In the genomic region with DNA sequence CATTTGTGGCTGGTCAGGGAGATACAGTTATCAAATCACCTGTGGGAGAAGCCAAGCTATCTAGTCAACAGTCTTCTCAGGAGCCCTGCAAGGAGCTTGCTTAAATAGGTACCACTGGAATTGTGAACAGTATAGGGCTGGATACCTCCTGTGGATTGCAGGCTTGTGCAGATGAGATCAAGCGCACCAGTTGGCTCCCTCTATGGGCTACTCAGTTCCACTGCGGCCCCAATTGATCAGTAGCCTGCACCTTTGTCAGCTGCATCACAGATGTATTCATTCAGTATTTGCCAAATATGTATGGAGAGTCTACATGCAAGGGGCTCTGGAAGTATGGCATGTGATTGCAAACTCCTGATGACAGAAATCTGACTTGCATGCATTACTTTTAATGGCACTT, we compare ENCODE assay signal across 8 cellular contexts. TPM values are rescaled to one million over a fixed set of nuclear protein-coding genes. Genes with fewer than 3 reads are reported as not detected.
DNase-seq lines count a peak whose midpoint lies in the region; ATAC-seq lines count a peak whose summit lies in the region.

No MANE protein-coding gene starts in this region.

- H3K14ac ChIP-seq in neuronal stem cell (ENCODE audit: low read length), result no peak overlapping the region

- no peak overlapping the region for H4K91ac ChIP-seq in neuronal stem cell (ENCODE audit: low read depth, low read length, poor library complexity)

- intact Hi-C loops in CD4-positive, alpha-beta memory T cell (cut with micrococcal nuclease), result no loop called here

- peaks cover 14% of the 10 kb centered on the region for H3K27me3 Mint-ChIP-seq in activated T-cell treated with anti-CD3 and anti-CD28 coated beads, Interleukin-2, amount 50 U/mL, for 24 hours
- H3K27me3 Mint-ChIP-seq in CD4-positive, alpha-beta memory T cell, result no peaks in the 10 kb centered on the region

- H2BK5ac ChIP-seq in neuronal stem cell (ENCODE audit: low read length), result no peak overlapping the region

- no peak overlapping the region for H3K4ac ChIP-seq in neuronal stem cell (ENCODE audit: low read length)

- H3K18ac ChIP-seq in neuronal stem cell (ENCODE audit: low read length), result no peak overlapping the region

- no peak overlapping the region for H2AFZ ChIP-seq in neuronal stem cell (ENCODE audit: low read length)

- H3K36me3 Mint-ChIP-seq in activated T-cell treated with anti-CD3 and anti-CD28 coated beads, Interleukin-2, amount 50 U/mL, for 24 hours (ENCODE audit: low read depth), result no peaks in the 10 kb centered on the region
- no peaks in the 10 kb centered on the region for H3K36me3 Mint-ChIP-seq in CD4-positive, alpha-beta memory T cell

- H3K9me3 ChIP-seq in neuronal stem cell (replicated peaks in 1 of 2; ENCODE audit: control insufficient read depth in 2 of 2, insufficient read depth in 1 of 2, low read depth in 1 of 2, low read length in 2 of 2), result no peaks in the 10 kb centered on the region
- no peaks in the 10 kb centered on the region for H3K9me3 ChIP-seq in CD4-positive, alpha-beta memory T cell (ENCODE audit: control insufficient read depth in 1 of 2, low read length in 2 of 2)

- in situ Hi-C loops in SK-MEL-5 (cut with HindIII; ENCODE audit: low pct_unique_long_range_greater_than_20kb, low sequenced_read_pairs), result no loop called here

- H3K4me3 ChIP-seq in neuronal stem cell (ENCODE audit: low read length in 2 of 2), result no peak overlapping the region
- no peak overlapping the region for H3K4me3 ChIP-seq in CD4-positive, alpha-beta memory T cell (ENCODE audit: low read length in 2 of 2)

- no peaks in the 10 kb centered on the region for H3K27me3 ChIP-seq in neuronal stem cell (ENCODE audit: control insufficient read depth in 3 of 3, insufficient read depth in 3 of 3, low read depth in 1 of 3, low read length in 3 of 3)
- H3K27me3 ChIP-seq in CD4-positive, alpha-beta memory T cell (ENCODE audit: insufficient read depth, low read length), result no peaks in the 10 kb centered on the region

- no peak overlapping the region for H3K23ac ChIP-seq in neuronal stem cell (ENCODE audit: low read depth, low read length, poor library complexity)

- CTCF ChIA-PET in CD4-positive, alpha-beta memory T cell (lab: Charles Lee; ENCODE audit: partially characterized antibody), result no interaction called here

- H3K36me3 ChIP-seq in neuronal stem cell (replicated peaks in 1 of 2; ENCODE audit: control insufficient read depth in 2 of 2, insufficient read depth in 2 of 2, low read length in 2 of 2), result no peaks in the 10 kb centered on the region
- H3K36me3 ChIP-seq in CD4-positive, alpha-beta memory T cell (ENCODE audit: insufficient read depth, low read length), result no peaks in the 10 kb centered on the region

- H3K9ac ChIP-seq in neuronal stem cell (ENCODE audit: low read depth, low read length, poor library complexity), result no peak overlapping the region

- no peak overlapping the region for H3K4me3 Mint-ChIP-seq in activated T-cell treated with anti-CD3 and anti-CD28 coated beads, Interleukin-2, amount 50 U/mL, for 24 hours
- no peak overlapping the region for H3K4me3 Mint-ChIP-seq in CD4-positive, alpha-beta memory T cell

- no CpG with 5 or more reads among the region's 2 CpGs for WGBS in neuronal stem cell (ENCODE audit: extremely low coverage in 2 of 2, insufficient read length in 2 of 2, insufficient replicate concordance in 1 of 2), 2 donors

- no peaks in the 10 kb centered on the region for H3K4me1 ChIP-seq in neuronal stem cell (ENCODE audit: control insufficient read depth in 2 of 2, insufficient read depth in 1 of 2, low read depth in 1 of 2, low read length in 2 of 2)
- no peaks in the 10 kb centered on the region for H3K4me1 ChIP-seq in CD4-positive, alpha-beta memory T cell (ENCODE audit: insufficient read depth, low read length)

- POLR2A ChIA-PET in CD4-positive, alpha-beta memory T cell (lab: Charles Lee; ENCODE audit: partially characterized antibody), result no interaction called here

- no peak overlapping the region for H3K27ac Mint-ChIP-seq in activated T-cell treated with anti-CD3 and anti-CD28 coated beads, Interleukin-2, amount 50 U/mL, for 24 hours
- H3K27ac Mint-ChIP-seq in CD4-positive, alpha-beta memory T cell, result no peak overlapping the region

- DNase-seq in DMS53 treated with DMSO at 0.1 percent for 48 hours (lab: John Stamatoyannopoulos, UW; ENCODE audit: unreplicated experiment), result peak; percentile 29
- DNase-seq in SK-MEL-5 (ENCODE audit: low read depth, low spot score), result peak; percentile 50
- peak; percentile 3 for DNase-seq in kidney glomerular epithelial cell (lab: John Stamatoyannopoulos, UW)
- no peak for DNase-seq in neuronal stem cell (ENCODE audit: low spot score)
- DNase-seq in activated T-cell treated with anti-CD3 and anti-CD28 coated beads, Interleukin-2, amount 50 U/mL, for 24 hours, result no peak
- no peak for DNase-seq in CD4-positive, alpha-beta memory T cell

- ATAC-seq in HG02610 (IDR thresholded peaks at IDR 0.05; ENCODE audit: unreplicated experiment), result peak; percentile 67
- no peak for ATAC-seq in GM21825 (IDR thresholded peaks at IDR 0.05; ENCODE audit: unreplicated experiment)

- H3K4me1 Mint-ChIP-seq in activated T-cell treated with anti-CD3 and anti-CD28 coated beads, Interleukin-2, amount 50 U/mL, for 24 hours (ENCODE audit: low read depth), result no peaks in the 10 kb centered on the region
- H3K4me1 Mint-ChIP-seq in CD4-positive, alpha-beta memory T cell, result no peaks in the 10 kb centered on the region

- H4K8ac ChIP-seq in neuronal stem cell (ENCODE audit: low read depth, low read length), result no peak overlapping the region

- no peak overlapping the region for H3K27ac ChIP-seq in neuronal stem cell (replicated peaks; ENCODE audit: low read length)
- H3K27ac ChIP-seq in CD4-positive, alpha-beta memory T cell (ENCODE audit: low read depth, low read length), result no peak overlapping the region

- no peaks in the 10 kb centered on the region for H3K79me1 ChIP-seq in neuronal stem cell (ENCODE audit: low read depth, low read length)

- no peaks in the 10 kb centered on the region for H3K9me3 Mint-ChIP-seq in activated T-cell treated with anti-CD3 and anti-CD28 coated beads, Interleukin-2, amount 50 U/mL, for 24 hours
- H3K9me3 Mint-ChIP-seq in CD4-positive, alpha-beta memory T cell, result no peaks in the 10 kb centered on the region

- H2BK120ac ChIP-seq in neuronal stem cell (ENCODE audit: low read depth, low read length), result no peak overlapping the region

- H3K4me2 ChIP-seq in neuronal stem cell (ENCODE audit: insufficient read depth, low read length, poor library complexity, severe bottlenecking), result no peak overlapping the region

- no peak overlapping the region for H2BK12ac ChIP-seq in neuronal stem cell (ENCODE audit: low read length)

- H2AK5ac ChIP-seq in neuronal stem cell (ENCODE audit: low read depth, low read length), result no peak overlapping the region

- no peak overlapping the region for H2BK15ac ChIP-seq in neuronal stem cell (ENCODE audit: low read length)

RNA-seq across cellular contexts. Expression of a gene that starts 28.6 kb away (rescaled TPM):
- not detected in 2 replicates for total RNA-seq in SK-MEL-5 (2014; rRNA removed; shearing (Covaris generic))
- polyA plus RNA-seq in SK-MEL-5 (2015; cell fraction: cytosol; rRNA removed), result not detected in 2 replicates
- not detected in 2 replicates for polyA plus RNA-seq in SK-MEL-5 (2015; cell fraction: nucleus; rRNA removed)
- not detected for polyA plus RNA-seq in neuronal stem cell (2013, experiment 1 of 2)
- not detected for polyA plus RNA-seq in neuronal stem cell (2013, experiment 2 of 2)
- not detected for total RNA-seq in CD4-positive, alpha-beta memory T cell
- polyA plus RNA-seq in CD4-positive, alpha-beta memory T cell, result not detected

Comparison
In these comparisons a context has a peak if more than half of its experiments do, and no peak if none do; other contexts are left out.
1. DNase-seq: peak in DMS53 treated with DMSO at 0.1 percent for 48 hours (single experiment), SK-MEL-5 (single experiment) and kidney glomerular epithelial cell (single experiment); none in neuronal stem cell (single experiment), activated T-cell treated with anti-CD3 and anti-CD28 coated beads, Interleukin-2, amount 50 U/mL, for 24 hours (single experiment) and CD4-positive, alpha-beta memory T cell (0 of 5).